ENCODE assay signal across 8 cellular contexts in genomic region chr17:57009737-57010445, GRCh38. TPM values are rescaled to one million over a fixed set of nuclear protein-coding genes. Genes with fewer than 3 reads are reported as not detected.
DNase-seq lines count a peak whose midpoint lies in the region; ATAC-seq and TF ChIP-seq lines count a peak whose summit lies in the region.

No MANE protein-coding gene starts in this region.

- H3K27me3 ChIP-seq in BJ (ENCODE audit: control insufficient read depth, insufficient read depth, low read length) = peaks cover 3% of the 10 kb centered on the region; the same call in 1 of the 2 replicates

- no peaks in the 10 kb centered on the region for H3K36me3 ChIP-seq in BJ (ENCODE audit: control insufficient read depth, insufficient read depth, low read length)

- CTCF ChIA-PET in BJ (lab: Yijun Ruan, JAX) = interaction anchor here (0.6 to 3.3 kb wide), 19 partner anchors 8 to 1866 kb away, joined by 3 to 31 read pairs (median 4); no protein-coding TSS in a partner anchor
- CTCF ChIA-PET in RWPE1 (lab: Yijun Ruan, JAX) = interaction anchor here (0.6 to 1.0 kb wide), 3 partner anchors 9 to 17 kb away, joined by 3 to 4 read pairs (median 4); no protein-coding TSS in a partner anchor

- no peak for ATAC-seq in HG02840 (IDR thresholded peaks at IDR 0.05; ENCODE audit: low FRiP score, unreplicated experiment)

- DNase-seq in BJ (ENCODE audit: low read depth) (no peak), GM19240 (ENCODE audit: insufficient read length, low spot score) (peak; percentile 32), LHCN-M2 (ENCODE audit: low read depth) (peak; percentile 36), RWPE1 (ENCODE audit: low spot score) (peak; percentile 52), head of caudate nucleus (peak; percentile 27 to 86 (median 62)), pulmonary artery endothelial cell (ENCODE audit: low read depth, low spot score) (peak; percentile 5)
- DNase-seq in activated gamma-delta T cell treated with anti-CD3 and anti-CD28 coated beads, Interleukin-2, amount 50 U/mL, for 16 hours (ENCODE audit: low read depth) = peak; percentile 27

- no peak overlapping the region for H3K27ac ChIP-seq in RWPE1

- POLR2A ChIA-PET in BJ (lab: Charles Lee) = no interaction called here
- POLR2A ChIA-PET in RWPE1 (lab: Yijun Ruan, JAX; ENCODE audit: low non-redundant PET) = no interaction called here

- no peak overlapping the region for H3K4me3 ChIP-seq in BJ (ENCODE audit: low read depth, low read length)

- intact Hi-C loops in head of caudate nucleus (cut with DNase I) = no loop called here

- peak; percentile 76 for TF ChIP-seq CTCF in BJ (IDR thresholded peaks at IDR 0.05; ENCODE audit: insufficient read depth, low read depth, low read length)
- TF ChIP-seq CTCF in RWPE1 (conservative IDR thresholded peaks at IDR 0.05; ENCODE audit: low read depth) = peak; percentile 83

RNA-seq across cellular contexts. Expression of gene SCPEP1, which starts 32.0 kb away (rescaled TPM):
- polyA plus RNA-seq in BJ (2011; rRNA removed) = 30.7 and 31.1 TPM in 2 replicates
- 2.4 and 2.8 TPM in 2 replicates for polyA minus RNA-seq in BJ (2011; rRNA and poly(A)+ RNA removed)
- 45.0 and 61.3 TPM in 2 replicates for total RNA-seq in LHCN-M2 (2014; rRNA removed)
- 35.8 TPM for polyA plus RNA-seq in LHCN-M2 (2012)
- 32.6 and 60.6 TPM in 2 replicates for total RNA-seq in pulmonary artery endothelial cell

RNA-seq across cellular contexts. Expression of gene COIL, which starts 49.0 kb away (rescaled TPM):
- polyA plus RNA-seq in BJ (2011; rRNA removed) = 2.8 and 5.1 TPM in 2 replicates
- 3.5 and 3.9 TPM in 2 replicates for polyA minus RNA-seq in BJ (2011; rRNA and poly(A)+ RNA removed)
- total RNA-seq in LHCN-M2 (2014; rRNA removed) (18.9 and 22.6 TPM in 2 replicates), pulmonary artery endothelial cell (14.7 and 18.9 TPM in 2 replicates)
- 9.4 TPM for polyA plus RNA-seq in LHCN-M2 (2012)
